8 cellular contexts compared by ENCODE assay signal in the genomic region with DNA sequence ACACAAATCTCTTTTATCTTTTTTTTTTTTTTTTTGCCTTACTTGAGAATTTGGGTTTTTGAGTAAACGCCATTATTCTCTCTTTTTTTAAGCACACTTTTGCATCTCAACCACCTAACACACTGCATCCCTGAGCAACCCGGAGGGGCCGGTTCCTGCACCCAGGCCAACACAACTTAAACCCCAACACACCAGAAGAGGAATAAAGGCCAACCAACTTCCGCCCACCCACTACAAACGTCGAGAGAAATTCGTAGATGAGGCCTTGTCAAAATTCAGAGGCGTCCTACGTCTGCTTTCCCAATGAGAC. TPM values are rescaled to one million over a fixed set of nuclear protein-coding genes. Genes with fewer than 3 reads are reported as not detected.
A peak's percentile ranks its signal among the peaks of the same experiment; 100 is the strongest.
DNase-seq lines count a peak whose midpoint lies in the region; ATAC-seq and TF ChIP-seq lines count a peak whose summit lies in the region.

No MANE protein-coding gene starts in this region.

- DNase-seq in Caco-2: no peak
- no peak for DNase-seq in breast epithelium (ENCODE audit: low spot score in 2 of 2)
- DNase-seq in mesothelial cell of epicardium (ENCODE audit: low spot score in 2 of 2, unreplicated experiment in 2 of 2): no peak
- DNase-seq in ecto neural progenitor cell (ENCODE audit: low spot score): no peak
- no peak for DNase-seq in DMS79 treated with DMSO at 0.1 percent for 48 hours (lab: John Stamatoyannopoulos, UW)

- no peaks in the 10 kb centered on the region for H3K9me3 ChIP-seq in Caco-2
- no peaks in the 10 kb centered on the region for H3K9me3 ChIP-seq in breast epithelium

- peak; percentile 22 for ATAC-seq in HG03139 (IDR thresholded peaks at IDR 0.05; ENCODE audit: unreplicated experiment)
- ATAC-seq in HG02870 (IDR thresholded peaks at IDR 0.05; ENCODE audit: unreplicated experiment): no peak
- no peak for ATAC-seq in GM18868 (IDR thresholded peaks at IDR 0.05; ENCODE audit: unreplicated experiment)

- CTCF ChIA-PET in Caco-2 (lab: Charles Lee): no interaction called here

- H3K27ac Mint-ChIP-seq in Caco-2 (ENCODE audit: unreplicated experiment): peak overlapping the region; percentile 100
- H3K27ac Mint-ChIP-seq in mesothelial cell of epicardium: peak overlapping the region; percentile 95

- no TSS peak for BruUV-seq in Caco-2 (replicated peaks; lab: Mats Ljungman, UMichigan)

- TF ChIP-seq POLR2A in breast epithelium (IDR thresholded peaks at IDR 0.05): no peak

- no peaks in the 10 kb centered on the region for H3K9me3 Mint-ChIP-seq in Caco-2 (ENCODE audit: unreplicated experiment)
- H3K9me3 Mint-ChIP-seq in mesothelial cell of epicardium: no peaks in the 10 kb centered on the region

- peaks cover 6% of the 10 kb centered on the region for H3K4me1 Mint-ChIP-seq in Caco-2 (ENCODE audit: low read depth, unreplicated experiment)
- peaks cover 16% of the 10 kb centered on the region for H3K4me1 Mint-ChIP-seq in mesothelial cell of epicardium

- peak overlapping the region; percentile 94 for H3K4me3 ChIP-seq in Caco-2 (ENCODE audit: low read depth, low read length)
- peak overlapping the region; percentile 51 to 70 (median 61) for H3K4me3 ChIP-seq in breast epithelium

- H3K36me3 Mint-ChIP-seq in Caco-2 (ENCODE audit: insufficient read depth, unreplicated experiment) (peaks cover 45% of the 10 kb centered on the region), mesothelial cell of epicardium (peaks cover 21% of the 10 kb centered on the region)

- H3K27ac ChIP-seq in breast epithelium: peak overlapping the region in 1 of 2 donors; percentile 43

- H3K27me3 Mint-ChIP-seq in Caco-2 (ENCODE audit: insufficient read depth, unreplicated experiment) (no peaks in the 10 kb centered on the region), mesothelial cell of epicardium (ENCODE audit: low read depth) (no peaks in the 10 kb centered on the region)

- H3K4me3 Mint-ChIP-seq in Caco-2 (ENCODE audit: unreplicated experiment) (peak overlapping the region; percentile 99), mesothelial cell of epicardium (peak overlapping the region; percentile 92)

- H3K36me3 ChIP-seq in Caco-2 (ENCODE audit: control insufficient read depth, insufficient read depth, low read length): peaks cover 3% of the 10 kb centered on the region; the same call in 1 of the 2 replicates
- H3K36me3 ChIP-seq in breast epithelium: no peaks in the 10 kb centered on the region

- no peaks in the 10 kb centered on the region for H3K4me1 ChIP-seq in Caco-2
- H3K4me1 ChIP-seq in breast epithelium: no peaks in the 10 kb centered on the region

- intact Hi-C loops in Caco-2 (cut with micrococcal nuclease; ENCODE audit: unreplicated experiment) (loop anchor here (2.0 kb wide), 1 partner anchor 124 kb away; no protein-coding TSS in a partner anchor), breast epithelium (cut with DNase I; ENCODE audit: low total_unique reads) (no loop called here)

- POLR2A ChIA-PET in Caco-2 (lab: Charles Lee): no interaction called here

- no peaks in the 10 kb centered on the region for H3K27me3 ChIP-seq in Caco-2 (replicated peaks; ENCODE audit: control insufficient read depth, insufficient read depth, low read length)
- H3K27me3 ChIP-seq in breast epithelium: no peaks in the 10 kb centered on the region

- TF ChIP-seq CTCF in Caco-2 (IDR thresholded peaks at IDR 0.05; ENCODE audit: insufficient read depth in 1 of 2, low read depth in 1 of 2, low read length in 1 of 2, severe bottlenecking in 1 of 2, unreplicated experiment in 1 of 2): no peak
- no peak for TF ChIP-seq CTCF in breast epithelium (IDR thresholded peaks at IDR 0.05)
- TF ChIP-seq CTCF in mesothelial cell of epicardium (IDR thresholded peaks at IDR 0.05; ENCODE audit: unreplicated experiment): no peak

RNA-seq across cellular contexts. Expression of a gene that starts 0.4 kb away (rescaled TPM):
- total RNA-seq in Caco-2 (2022): 90.1 and 92.0 TPM in 2 replicates
- 1 to 10 TPM in 1 of 3 donors, under 1 TPM in 2; 0.29 to 3.5 (median 0.98) TPM for total RNA-seq in breast epithelium
- total RNA-seq in mesothelial cell of epicardium: 26.8 to 29.2 TPM (median 27.1 TPM) in 3 replicates
